Comparison of ENCODE assay signal across 17 cellular contexts in genomic region chr16:86521236-86522197, GRCh38. TPM values are rescaled to one million over a fixed set of nuclear protein-coding genes. Genes with fewer than 3 reads are reported as not detected.
"Had no signal": no experiment of that assay in that cellular context is flagged by ENCODE, and none has a peak within 500 bp of the region (broad histone marks: within the 10 kb centered on the region; RNA-seq: fewer than 3 reads in every experiment).

No MANE protein-coding gene starts in this region.

- H3K9me3 Mint-ChIP-seq: immature natural killer cell; natural killer cell treated with Interleukin-12 subunit alpha and Interleukin-12 subunit beta and Interleukin-15 and Interleukin-18, amount 100 ng/mL, for 72 hours; stimulated activated naive CD8-positive, alpha-beta T cell treated with anti-CD3 and anti-CD28 coated beads, Interleukin-15, amount 100 ng/mL, for 72 hours had no signal

- H3K27ac Mint-ChIP-seq: activated CD8-positive, alpha-beta T cell treated with anti-CD3 and anti-CD28 coated beads, Interleukin-2, amount 10 ng/mL, durations not matched to agents 7 days and 5 days; immature natural killer cell; natural killer cell treated with Interleukin-12 subunit alpha and Interleukin-12 subunit beta and Interleukin-15 and Interleukin-18, amount 100 ng/mL, for 72 hours; stimulated activated naive CD8-positive, alpha-beta T cell treated with anti-CD3 and anti-CD28 coated beads, Interleukin-15, amount 100 ng/mL, for 72 hours had no signal

- DNase-seq: activated CD4-positive, alpha-beta T cell treated with anti-CD3 and anti-CD28 coated beads for 4 hours; activated CD8-positive, alpha-beta memory T cell treated with anti-CD3 and anti-CD28 coated beads, Interleukin-2, amount 50 U/mL, for 48 hours; activated CD8-positive, alpha-beta T cell treated with anti-CD3 and anti-CD28 coated beads, Interleukin-2, amount 10 ng/mL, durations not matched to agents 7 days and 5 days; esophagus squamous epithelium; foreskin fibroblast; immature natural killer cell; left cardiac atrium; mammary epithelial cell; occipital lobe; stimulated activated CD4-positive, alpha-beta T cell treated with anti-CD3 and anti-CD28 coated beads, Interleukin-4, amount 100 ng/mL, for 24 hours; stimulated activated naive CD8-positive, alpha-beta T cell treated with anti-CD3 and anti-CD28 coated beads, Interleukin-15, amount 100 ng/mL, for 72 hours; T1000; testis; uterus; WERI-Rb-1 had no signal

- H3K9me3 ChIP-seq: ascending aorta, esophagus squamous epithelium, testis, uterus had no signal

- H3K27me3 ChIP-seq: ascending aorta, testis had no signal

- H3K4me3 Mint-ChIP-seq: activated CD8-positive, alpha-beta T cell treated with anti-CD3 and anti-CD28 coated beads, Interleukin-2, amount 10 ng/mL, durations not matched to agents 7 days and 5 days; immature natural killer cell; natural killer cell treated with Interleukin-12 subunit alpha and Interleukin-12 subunit beta and Interleukin-15 and Interleukin-18, amount 100 ng/mL, for 72 hours; stimulated activated naive CD8-positive, alpha-beta T cell treated with anti-CD3 and anti-CD28 coated beads, Interleukin-15, amount 100 ng/mL, for 72 hours had no signal

- H3K36me3 Mint-ChIP-seq: immature natural killer cell; natural killer cell treated with Interleukin-12 subunit alpha and Interleukin-12 subunit beta and Interleukin-15 and Interleukin-18, amount 100 ng/mL, for 72 hours had no signal

- H3K4me3 ChIP-seq: esophagus squamous epithelium, testis, uterus had no signal

- H3K36me3 ChIP-seq: ascending aorta, esophagus squamous epithelium, uterus, WERI-Rb-1 had no signal

- H3K4me1 ChIP-seq: testis, uterus had no signal

- H3K27ac ChIP-seq: ascending aorta, esophagus squamous epithelium, testis, uterus, WERI-Rb-1 had no signal

RNA-seq across cellular contexts. Expression of gene FOXF1, which starts 11.2 kb away (rescaled TPM):
- total RNA-seq: activated CD8-positive, alpha-beta T cell treated with anti-CD3 and anti-CD28 coated beads, Interleukin-2, amount 10 ng/mL, durations not matched to agents 7 days and 5 days; mammary epithelial cell; natural killer cell treated with Interleukin-12 subunit alpha and Interleukin-12 subunit beta and Interleukin-15 and Interleukin-18, amount 100 ng/mL, for 72 hours had no signal
- polyA plus RNA-seq: immature natural killer cell, mammary epithelial cell had no signal

RNA-seq across cellular contexts. Expression of gene FOXC2, which starts 45.1 kb away (rescaled TPM):
- total RNA-seq: activated CD8-positive, alpha-beta T cell treated with anti-CD3 and anti-CD28 coated beads, Interleukin-2, amount 10 ng/mL, durations not matched to agents 7 days and 5 days; natural killer cell treated with Interleukin-12 subunit alpha and Interleukin-12 subunit beta and Interleukin-15 and Interleukin-18, amount 100 ng/mL, for 72 hours had no signal
- polyA plus RNA-seq: immature natural killer cell had no signal

RNA-seq across cellular contexts. Expression of gene FOXL1, which starts 56.8 kb away (rescaled TPM):
- total RNA-seq: activated CD8-positive, alpha-beta T cell treated with anti-CD3 and anti-CD28 coated beads, Interleukin-2, amount 10 ng/mL, durations not matched to agents 7 days and 5 days; natural killer cell treated with Interleukin-12 subunit alpha and Interleukin-12 subunit beta and Interleukin-15 and Interleukin-18, amount 100 ng/mL, for 72 hours had no signal
- polyA plus RNA-seq: immature natural killer cell had no signal
